1 cellular context compared by ENCODE assay signal in the genomic region with DNA sequence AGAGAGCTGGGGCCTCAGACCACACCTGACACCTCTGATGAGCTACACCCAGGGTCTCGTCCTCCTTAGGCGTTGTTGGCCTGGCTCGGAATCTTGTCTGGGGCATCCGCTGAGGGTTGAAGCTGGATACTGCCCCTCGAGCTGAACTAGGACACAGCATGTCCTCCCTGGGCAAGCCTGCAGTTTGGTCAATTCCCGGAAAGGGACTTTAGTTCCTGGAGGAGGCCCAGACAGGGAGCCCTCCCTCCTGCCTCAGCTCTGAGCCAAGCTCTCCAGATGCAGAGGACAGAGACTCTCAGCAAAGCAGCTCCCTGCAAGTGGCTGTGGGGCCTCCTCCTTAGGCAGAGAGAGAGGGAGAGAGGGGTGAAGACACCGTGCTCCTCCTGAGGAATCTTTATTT.
TF ChIP-seq lines count a peak whose summit lies in the region.

No MANE protein-coding gene starts in this region.

TF ChIP-seq in K562, 482 proteins besides CTCF, POLR2A, EP300 and RAD21 (continued from another document):
- TF ChIP-seq, protein P1, sequence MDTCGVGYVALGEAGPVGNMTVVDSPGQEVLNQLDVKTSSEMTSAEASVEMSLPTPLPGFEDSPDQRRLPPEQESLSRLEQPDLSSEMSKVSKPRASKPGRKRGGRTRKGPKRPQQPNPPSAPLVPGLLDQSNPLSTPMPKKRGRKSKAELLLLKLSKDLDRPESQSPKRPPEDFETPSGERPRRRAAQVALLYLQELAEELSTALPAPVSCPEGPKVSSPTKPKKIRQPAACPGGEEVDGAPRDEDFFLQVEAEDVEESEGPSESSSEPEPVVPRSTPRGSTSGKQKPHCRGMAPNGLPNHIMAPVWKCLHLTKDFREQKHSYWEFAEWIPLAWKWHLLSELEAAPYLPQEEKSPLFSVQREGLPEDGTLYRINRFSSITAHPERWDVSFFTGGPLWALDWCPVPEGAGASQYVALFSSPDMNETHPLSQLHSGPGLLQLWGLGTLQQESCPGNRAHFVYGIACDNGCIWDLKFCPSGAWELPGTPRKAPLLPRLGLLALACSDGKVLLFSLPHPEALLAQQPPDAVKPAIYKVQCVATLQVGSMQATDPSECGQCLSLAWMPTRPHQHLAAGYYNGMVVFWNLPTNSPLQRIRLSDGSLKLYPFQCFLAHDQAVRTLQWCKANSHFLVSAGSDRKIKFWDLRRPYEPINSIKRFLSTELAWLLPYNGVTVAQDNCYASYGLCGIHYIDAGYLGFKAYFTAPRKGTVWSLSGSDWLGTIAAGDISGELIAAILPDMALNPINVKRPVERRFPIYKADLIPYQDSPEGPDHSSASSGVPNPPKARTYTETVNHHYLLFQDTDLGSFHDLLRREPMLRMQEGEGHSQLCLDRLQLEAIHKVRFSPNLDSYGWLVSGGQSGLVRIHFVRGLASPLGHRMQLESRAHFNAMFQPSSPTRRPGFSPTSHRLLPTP (IDR thresholded peaks at IDR 0.05; ENCODE audit: borderline replicate concordance, extremely low read depth, insufficient read length) = no peak
- TF ChIP-seq MYC (IDR thresholded peaks at IDR 0.05; ENCODE audit: low read depth, low read length) (no peak), MYC (CRISPR knock-in tag; IDR thresholded peaks at IDR 0.05; ENCODE audit: borderline replicate concordance, low read depth) (no peak), ZC3H11A (IDR thresholded peaks at IDR 0.05; ENCODE audit: low read depth, low read length) (no peak), JUNB (CRISPR knock-in tag; conservative IDR thresholded peaks at IDR 0.05) (no peak), ZBED1 (IDR thresholded peaks at IDR 0.05) (no peak)
